In genomic region chr20:20732641-20733040, GRCh38 we compare ENCODE assay signal across 16 cellular contexts. TPM values are rescaled to one million over a fixed set of nuclear protein-coding genes. Genes with fewer than 3 reads are reported as not detected.
A peak's percentile ranks its signal among the peaks of the same experiment; 100 is the strongest.
DNase-seq lines count a peak whose midpoint lies in the region; ATAC-seq and TF ChIP-seq lines count a peak whose summit lies in the region.
"Had no signal": no experiment of that assay in that cellular context is flagged by ENCODE, and none has a peak within 500 bp of the region (broad histone marks: within the 10 kb centered on the region; RNA-seq: fewer than 3 reads in every experiment).

No MANE protein-coding gene starts in this region.

- H3K27ac ChIP-seq in testis, result peak overlapping the region in 1 of 2 donors; percentile 58

- WGBS in testis, 2 donors, result 82% methylated on average over 4 of the region's 4 CpGs

- no peaks in the 10 kb centered on the region for H3K36me3 ChIP-seq in testis (ENCODE audit: low read depth, missing control alignments)
- H3K36me3 ChIP-seq: Peyer's patch, sigmoid colon had no signal

- peak; percentile 44 for ATAC-seq in GM21529 (IDR thresholded peaks at IDR 0.05; ENCODE audit: unreplicated experiment)
- ATAC-seq: activated CD4-positive, CD25-positive, alpha-beta regulatory T cell treated with anti-CD3 and anti-CD28 coated beads, Interleukin-2, amount 50 U/mL, for 24 hours; activated naive CD8-positive, alpha-beta T cell treated with anti-CD3 and anti-CD28 coated beads, Interleukin-2, amount 50 U/mL, for 24 hours; HCT116 had no signal

- no peak for TF ChIP-seq POLR2A in testis (IDR thresholded peaks at IDR 0.05)

- no peaks in the 10 kb centered on the region for H3K9me3 ChIP-seq in testis
- H3K9me3 ChIP-seq: Peyer's patch, sigmoid colon had no signal

- no peak for TF ChIP-seq CTCF in choroid plexus epithelial cell (conservative IDR thresholded peaks at IDR 0.05; ENCODE audit: low read depth, low read length)
- TF ChIP-seq CTCF in testis (IDR thresholded peaks at IDR 0.05), result no peak

- H3K4me1 ChIP-seq in testis, result no peaks in the 10 kb centered on the region
- H3K4me1 ChIP-seq: Peyer's patch, sigmoid colon had no signal

- DNase-seq in M059J (ENCODE audit: low read depth), result peak; percentile 39
- peak; percentile 42 for DNase-seq in choroid plexus epithelial cell (ENCODE audit: low read depth)
- peak; percentile 27 for DNase-seq in renal cortical epithelial cell (ENCODE audit: low read depth)
- DNase-seq in mucosa of gallbladder (ENCODE audit: low spot score), result no peak
- no peak for DNase-seq in NCI-H82 (lab: John Stamatoyannopoulos, UW)
- DNase-seq in cortex of kidney (lab: John Stamatoyannopoulos, UW), result no peak
- no peak for DNase-seq in testis
- DNase-seq: activated naive CD8-positive, alpha-beta T cell treated with anti-CD3 and anti-CD28 coated beads, Interleukin-2, amount 50 U/mL, for 24 hours; CD4-positive, CD25-positive, alpha-beta regulatory T cell; NCI-H1092; NCI-H510A; Peyer's patch; sigmoid colon had no signal

- intact Hi-C loops in testis (cut with DNase I; ENCODE audit: low total_unique reads), result no loop called here

- H3K4me3 ChIP-seq in choroid plexus epithelial cell (ENCODE audit: low read depth, low read length) (no peak overlapping the region), testis (no peak overlapping the region)
- H3K4me3 ChIP-seq: Peyer's patch, sigmoid colon had no signal

- no peaks in the 10 kb centered on the region for H3K27me3 ChIP-seq in testis
- H3K27me3 ChIP-seq: Peyer's patch, sigmoid colon had no signal

RNA-seq across cellular contexts. Expression of gene RALGAPA2, which starts 20.2 kb away (rescaled TPM):
- 9.5 and 12.0 TPM in 2 replicates for total RNA-seq in M059J (2014; rRNA removed; shearing (Covaris generic))
- total RNA-seq in renal cortical epithelial cell, result 13.5 and 47.5 TPM in 2 replicates
- total RNA-seq in mucosa of gallbladder, result 76.9 TPM
- total RNA-seq in testis, result 10 to 100 TPM; 59.2 to 61.5 TPM
- polyA plus RNA-seq in testis (ENCODE audit: insufficient read depth, low read depth, low replicate concordance), result 26.9 TPM

Comparison
In these comparisons a context has a peak if more than half of its experiments do, and no peak if none do; other contexts are left out.
1. DNase-seq: peak in M059J (single experiment), choroid plexus epithelial cell (single experiment) and renal cortical epithelial cell (single experiment); none in mucosa of gallbladder (single experiment), NCI-H82 (single experiment), cortex of kidney (single experiment) and testis (single experiment).